8 cellular contexts compared by ENCODE assay signal in the genomic region with DNA sequence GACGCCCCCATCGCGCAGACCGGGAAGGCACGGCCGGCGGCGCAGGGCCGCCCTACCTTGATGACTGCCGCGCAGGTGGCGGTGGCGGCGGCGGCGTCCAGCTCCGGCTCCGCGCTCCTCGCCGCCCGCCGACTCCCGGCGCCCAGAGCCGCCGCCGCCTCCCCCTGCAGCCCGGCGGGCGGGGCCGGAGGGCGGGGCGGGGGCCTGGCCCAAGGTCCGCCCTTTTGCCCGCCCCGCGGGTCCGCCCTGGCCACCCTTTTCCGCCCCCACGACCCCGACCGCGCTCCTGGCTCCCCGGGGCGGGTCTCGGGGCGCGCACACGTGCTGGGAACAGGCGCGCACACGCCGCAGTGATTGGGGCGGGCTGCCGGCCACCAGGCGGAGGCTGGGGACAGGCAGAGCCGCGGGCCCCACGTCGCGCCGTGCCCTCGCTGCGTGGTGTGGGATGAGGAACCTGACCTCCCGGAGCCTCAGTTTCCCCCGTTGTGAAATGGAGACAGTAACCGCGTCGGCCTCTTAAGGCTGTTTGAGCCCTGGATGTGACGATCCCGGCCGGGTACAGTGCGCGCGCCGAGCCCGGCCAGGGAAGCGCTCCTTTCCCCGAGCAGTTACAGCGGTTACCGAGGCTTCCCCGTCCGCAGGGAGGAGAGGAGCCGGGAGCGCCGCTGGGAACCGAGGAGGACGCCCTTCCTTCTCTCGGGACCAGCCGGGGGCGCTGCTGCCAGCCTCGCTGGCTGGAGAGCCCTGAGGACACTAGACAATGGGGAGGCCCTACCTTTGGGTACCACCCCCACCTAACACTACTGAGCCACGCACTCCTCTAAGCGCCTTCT. TPM values are rescaled to one million over a fixed set of nuclear protein-coding genes. Genes with fewer than 3 reads are reported as not detected.
DNase-seq lines count a peak whose midpoint lies in the region; ATAC-seq and TF ChIP-seq lines count a peak whose summit lies in the region.

Gene CORO2A, minus strand, starts transcription at position 135 of the 833 bp plus-strand sequence. CDS start 34,977 bp downstream, outside the sequence.

- intact Hi-C loops in testis (cut with DNase I; ENCODE audit: low total_unique reads) = no loop called here

- H3K27me3 ChIP-seq in SJSA1 (replicated peaks) = no peaks in the 10 kb centered on the region; the same call in 1 of the 2 replicates
- no peaks in the 10 kb centered on the region for H3K27me3 ChIP-seq in testis

- H3K9me3 Mint-ChIP-seq in activated naive CD4-positive, alpha-beta T cell treated with anti-CD3 and anti-CD28 coated beads, Interleukin-2, amount 50 U/mL, for 24 hours = no peaks in the 10 kb centered on the region

- peak; percentile 46 for DNase-seq in COR-L47 (lab: John Stamatoyannopoulos, UW)
- DNase-seq in Kasumi-1 (lab: John Stamatoyannopoulos, UW) = peak; percentile 18 to 65
- DNase-seq in SJSA1 (ENCODE audit: low read depth in 1 of 2, low spot score in 2 of 2) = peak; percentile 69
- peak; percentile 81 for DNase-seq in glomerular visceral epithelial cell (ENCODE audit: extremely low spot score)
- DNase-seq in omental fat pad (ENCODE audit: low spot score) = no peak
- peak; percentile 82 for DNase-seq in testis

- TF ChIP-seq POLR2A in testis (IDR thresholded peaks at IDR 0.05) = no peak

- peak within 1 kb of the TSS; percentile 88 for H3K4me3 Mint-ChIP-seq in activated naive CD4-positive, alpha-beta T cell treated with anti-CD3 and anti-CD28 coated beads, Interleukin-2, amount 50 U/mL, for 24 hours

- no peak for TF ChIP-seq CTCF in omental fat pad (IDR thresholded peaks at IDR 0.05)
- peak in 1 of 3 experiments; percentile 9 for TF ChIP-seq CTCF in testis (IDR thresholded peaks at IDR 0.05)

- ATAC-seq in GM21515 (IDR thresholded peaks at IDR 0.05; ENCODE audit: unreplicated experiment) = peak; percentile 63
- peak; percentile 88 for ATAC-seq in omental fat pad (ENCODE audit: low FRiP score)

- peaks cover 9% of the 10 kb centered on the region for H3K4me1 ChIP-seq in SJSA1 (replicated peaks)
- peaks cover 10% of the 10 kb centered on the region for H3K4me1 ChIP-seq in testis

- no peak within 1 kb of the TSS for H3K27ac ChIP-seq in SJSA1
- peak within 1 kb of the TSS; percentile 58 to 72 for H3K27ac ChIP-seq in testis

- peak within 1 kb of the TSS; percentile 57 for H3K4me3 ChIP-seq in SJSA1
- peak within 1 kb of the TSS; percentile 60 to 73 for H3K4me3 ChIP-seq in testis

- no peaks in the 10 kb centered on the region for H3K9me3 ChIP-seq in SJSA1 (replicated peaks)
- H3K9me3 ChIP-seq in testis = no peaks in the 10 kb centered on the region

- 0 to 1% methylated on average over 8 to 75 of the region's 95 CpGs for WGBS in testis, 2 donors

- H3K4me1 Mint-ChIP-seq in activated naive CD4-positive, alpha-beta T cell treated with anti-CD3 and anti-CD28 coated beads, Interleukin-2, amount 50 U/mL, for 24 hours = peaks cover 46% of the 10 kb centered on the region

- H3K36me3 ChIP-seq in SJSA1 = no peaks in the 10 kb centered on the region
- H3K36me3 ChIP-seq in testis (ENCODE audit: low read depth, missing control alignments) = no peaks in the 10 kb centered on the region

- peak within 1 kb of the TSS; percentile 83 for H3K27ac Mint-ChIP-seq in activated naive CD4-positive, alpha-beta T cell treated with anti-CD3 and anti-CD28 coated beads, Interleukin-2, amount 50 U/mL, for 24 hours

- no peaks in the 10 kb centered on the region for H3K36me3 Mint-ChIP-seq in activated naive CD4-positive, alpha-beta T cell treated with anti-CD3 and anti-CD28 coated beads, Interleukin-2, amount 50 U/mL, for 24 hours

- no peaks in the 10 kb centered on the region for H3K27me3 Mint-ChIP-seq in activated naive CD4-positive, alpha-beta T cell treated with anti-CD3 and anti-CD28 coated beads, Interleukin-2, amount 50 U/mL, for 24 hours

RNA-seq across cellular contexts. Expression of gene CORO2A, which starts in this region (rescaled TPM):
- 0.16 TPM in 2 replicates for total RNA-seq in SJSA1 (2014; rRNA removed; shearing (Covaris generic))
- total RNA-seq in omental fat pad (1 to 10 TPM in 3 of 4 donors, under 1 TPM in 1; 0.56 to 4.4 (median 2.9) TPM), testis (10 to 100 TPM; 46.3 to 50.5 TPM)
- polyA plus RNA-seq in testis (ENCODE audit: insufficient read depth, low read depth, low replicate concordance) = 28.0 TPM

Comparison
In these comparisons a context has a peak if more than half of its experiments do, and no peak if none do; other contexts are left out.
1. RNA of gene CORO2A (total RNA-seq): 46.3 to 50.5 TPM in testis; 0.56 to 4.4 TPM in omental fat pad and 0.16 TPM in SJSA1; every median in the first group is over 4 times any median in the second.
2. Peak in DNase-seq and H3K4me3 ChIP-seq in SJSA1; RNA of the gene not detected or under 1 TPM.